ENCODE assay signal across 23 cellular contexts in the genomic region with DNA sequence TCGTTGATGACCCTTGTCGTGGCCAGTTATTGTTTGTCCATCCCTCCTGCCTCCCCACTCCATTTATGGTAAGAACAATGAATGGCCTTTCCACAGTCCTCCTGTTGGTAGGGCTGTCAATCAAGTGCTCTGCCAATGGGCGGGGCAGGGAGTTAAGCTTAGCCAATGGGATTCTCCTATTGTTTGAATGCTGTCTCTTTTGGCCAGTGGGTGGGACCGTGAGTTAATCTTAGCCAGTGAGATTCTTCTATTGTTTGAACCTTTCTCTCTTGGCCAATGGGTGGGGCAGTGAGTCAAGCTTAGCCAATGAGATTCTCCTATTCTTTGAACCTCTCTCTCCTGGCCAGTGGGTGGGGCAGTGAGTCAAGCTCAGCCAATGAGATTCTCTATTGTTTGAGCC.
DNase-seq lines count a peak whose midpoint lies in the region; ATAC-seq, FAIRE-seq and TF ChIP-seq lines count a peak whose summit lies in the region.
"Had no signal": no experiment of that assay in that cellular context is flagged by ENCODE, and none has a peak within 500 bp of the region (broad histone marks: within the 10 kb centered on the region; RNA-seq: fewer than 3 reads in every experiment).

No MANE protein-coding gene starts in this region.

- FAIRE-seq in K562 (lab: Jason Lieb, UNC) (no peak), small intestine (lab: Jason Lieb, UNC) (no peak)
- FAIRE-seq: GM12892, GM18507, H54, HTR-8/SVneo, RCC 7860 had no signal

- no peak overlapping the region for H3K27ac ChIP-seq in K562 (ENCODE audit: extremely low read depth, low read depth, low read length)
- no peak overlapping the region for H3K27ac ChIP-seq in small intestine (ENCODE audit: low read depth in 1 of 2, low read length in 1 of 2)
- H3K27ac ChIP-seq: HL-60, SK-N-MC had no signal

- no peaks in the 10 kb centered on the region for H3K4me1 ChIP-seq in K562 (replicated peaks in 1 of 2; ENCODE audit: control insufficient read depth in 2 of 2, insufficient read depth in 2 of 2, low read length in 2 of 2)
- no peaks in the 10 kb centered on the region for H3K4me1 ChIP-seq in small intestine (ENCODE audit: control insufficient read depth in 2 of 2, insufficient read depth in 1 of 2, low read depth in 1 of 2, low read length in 1 of 2)

- intact Hi-C loops in K562 (cut with micrococcal nuclease), result no loop called here

- no peaks in the 10 kb centered on the region for H4K20me1 ChIP-seq in K562 (replicated peaks; ENCODE audit: control insufficient read depth, insufficient read depth, low read length)

- no peak for TF ChIP-seq POLR2A in K562 (conservative IDR thresholded peaks at IDR 0.05)

- H3K9ac ChIP-seq in K562 (ENCODE audit: insufficient read depth in 1 of 2, low read depth in 2 of 2, low read length in 2 of 2), result no peak overlapping the region

- no peak overlapping the region for H3K4me2 ChIP-seq in K562 (ENCODE audit: insufficient read depth, low read length)

- H3K27me3 ChIP-seq in K562 (ENCODE audit: control insufficient read depth in 2 of 2, insufficient read depth in 2 of 2, low read length in 2 of 2), result peaks cover 0 to 5% of the 10 kb centered on the region in 2 experiments; a peak in 1 of 5 replicates
- no peaks in the 10 kb centered on the region for H3K27me3 ChIP-seq in small intestine (ENCODE audit: control insufficient read depth in 2 of 2, insufficient read depth in 2 of 2, low read length in 2 of 2)

- CTCF ChIA-PET in K562 (lab: Yijun Ruan, JAX; ENCODE audit: low intra/inter-chr PET ratio), result no interaction called here

- POLR2A ChIA-PET in K562 (lab: Yijun Ruan, JAX), result interaction anchor here (0.6 to 0.7 kb wide), 2 partner anchors 337 to 562 kb away, joined by 3 read pairs; no protein-coding TSS in a partner anchor

- no peak for TF ChIP-seq EP300 in K562 (IDR thresholded peaks at IDR 0.05; ENCODE audit: low read length)

- H2AFZ ChIP-seq in K562 (ENCODE audit: low read depth, low read length), result no peak overlapping the region

- ATAC-seq in K562, result peak; percentile 53; the same call in 2 of the 3 replicates
- no peak for ATAC-seq in GM21576 (IDR thresholded peaks at IDR 0.05; ENCODE audit: unreplicated experiment)
- ATAC-seq: Right ventricle myocardium inferior had no signal

- in situ Hi-C loops in ACHN (cut with HindIII; ENCODE audit: low pct_ligation_motif_present, low pct_unique_long_range_greater_than_20kb, low sequenced_read_pairs), result no loop called here
- in situ Hi-C loops in K562 (cut with MboI), result no loop called here

- H3K4me3 ChIP-seq in K562 (no peak overlapping the region), small intestine (ENCODE audit: low read depth in 1 of 2, low read length in 2 of 2) (no peak overlapping the region)
- H3K4me3 ChIP-seq: SK-N-MC had no signal

- 3% methylated on average over 3 of the region's 4 CpGs for WGBS in K562 (ENCODE audit: insufficient coverage, low coverage, missing lambda C conversion rate)
- WGBS in small intestine, 3 donors, result 88 to 89% (median 88%) methylated on average over 4 of the region's 4 CpGs

- BruUV-seq in K562 (replicated peaks; lab: Mats Ljungman, UMichigan), result no TSS peak

- H3K79me2 ChIP-seq in K562 (ENCODE audit: control insufficient read depth, insufficient read depth, low read length), result no peaks in the 10 kb centered on the region

- peak; percentile 2 for DNase-seq in ACHN
- DNase-seq in ELR (ENCODE audit: low read depth), result peak; percentile 4
- DNase-seq in M059J (ENCODE audit: low read depth), result peak; percentile 2
- DNase-seq in K562 (ENCODE audit: extremely low read depth in 1 of 4, low spot score in 3 of 4), result peak in 2 of 4 experiments; percentile 36 to 40
- DNase-seq in T-helper 2 cell, result no peak
- DNase-seq in small intestine, result no peak
- no peak for DNase-seq in activated CD8-positive, alpha-beta memory T cell treated with anti-CD3 and anti-CD28 coated beads, Interleukin-2, amount 50 U/mL, for 48 hours
- DNase-seq: AML-193, DMS153, EL, NCI-H1417, NCI-H1930, NCI-H345, NCI-H526 had no signal

- no peaks in the 10 kb centered on the region for H3K9me1 ChIP-seq in K562 (ENCODE audit: control insufficient read depth, insufficient read depth, low read length)

- TF ChIP-seq CTCF in K562 (IDR thresholded peaks at IDR 0.05 in 2 of 3, conservative IDR thresholded peaks at IDR 0.05 in 1 of 3; ENCODE audit: insufficient read depth in 2 of 3, low read depth in 1 of 3, low read length in 3 of 3), result no peak

- H3K9me3 ChIP-seq in K562 (replicated peaks; ENCODE audit: control insufficient read depth, insufficient read depth, low read depth, low read length) (peaks cover 2% of the 10 kb centered on the region; the same call in 1 of the 2 replicates), small intestine (ENCODE audit: control insufficient read depth, low read depth) (no peaks in the 10 kb centered on the region)

- no peak for TF ChIP-seq RAD21 in K562 (CRISPR knock-in tag; conservative IDR thresholded peaks at IDR 0.05 in 1 of 2, IDR thresholded peaks at IDR 0.05 in 1 of 2)

- H3K36me3 ChIP-seq in K562 (ENCODE audit: control insufficient read depth, insufficient read depth, low read length) (no peaks in the 10 kb centered on the region), small intestine (ENCODE audit: control insufficient read depth in 2 of 2, insufficient read depth in 2 of 2, low read length in 2 of 2) (no peaks in the 10 kb centered on the region)

TF ChIP-seq in K562, 482 proteins besides CTCF, POLR2A, EP300 and RAD21:
- TF ChIP-seq HSF4 (CRISPR knock-in tag; IDR thresholded peaks at IDR 0.05; ENCODE audit: borderline replicate concordance), result no peak
- TF ChIP-seq PKNOX1 (IDR thresholded peaks at IDR 0.05), result peak; percentile 84
- TF ChIP-seq HDAC1 (IDR thresholded peaks at IDR 0.05), result no peak
- TF ChIP-seq, protein P1, sequence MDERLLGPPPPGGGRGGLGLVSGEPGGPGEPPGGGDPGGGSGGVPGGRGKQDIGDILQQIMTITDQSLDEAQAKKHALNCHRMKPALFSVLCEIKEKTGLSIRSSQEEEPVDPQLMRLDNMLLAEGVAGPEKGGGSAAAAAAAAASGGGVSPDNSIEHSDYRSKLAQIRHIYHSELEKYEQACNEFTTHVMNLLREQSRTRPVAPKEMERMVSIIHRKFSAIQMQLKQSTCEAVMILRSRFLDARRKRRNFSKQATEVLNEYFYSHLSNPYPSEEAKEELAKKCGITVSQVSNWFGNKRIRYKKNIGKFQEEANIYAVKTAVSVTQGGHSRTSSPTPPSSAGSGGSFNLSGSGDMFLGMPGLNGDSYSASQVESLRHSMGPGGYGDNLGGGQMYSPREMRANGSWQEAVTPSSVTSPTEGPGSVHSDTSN (CRISPR knock-in tag; IDR thresholded peaks at IDR 0.05; ENCODE audit: low read depth), result no peak
- TF ChIP-seq, protein P1 (tag; conservative IDR thresholded peaks at IDR 0.05; ENCODE audit: low read depth), result 0 out of 2 replicates have a peak, but pooled peaks have one; percentile 22
- TF ChIP-seq FUS (optimal IDR thresholded peaks at IDR 0.05; ENCODE audit: low read depth, low read length), result no peak
- no peak for TF ChIP-seq FOXP4 (CRISPR knock-in tag; IDR thresholded peaks at IDR 0.05; ENCODE audit: borderline replicate concordance)
- no peak for TF ChIP-seq E2F3 (CRISPR knock-in tag; IDR thresholded peaks at IDR 0.05)

Comparison
In these comparisons a context has a peak if more than half of its experiments do, and no peak if none do; other contexts are left out.
1. DNase-seq: peak in ACHN (single experiment), ELR (single experiment) and M059J (single experiment); none in T-helper 2 cell (0 of 5), small intestine (single experiment) and activated CD8-positive, alpha-beta memory T cell treated with anti-CD3 and anti-CD28 coated beads, Interleukin-2, amount 50 U/mL, for 48 hours (single experiment).